Comparison of ENCODE assay signal across 8 cellular contexts in genomic region chr2:20579866-20580265, GRCh38.
DNase-seq lines count a peak whose midpoint lies in the region; ATAC-seq and TF ChIP-seq lines count a peak whose summit lies in the region.

No MANE protein-coding gene starts in this region.

- H3K4me1 ChIP-seq in SJSA1 (replicated peaks): peaks cover 76% of the 10 kb centered on the region
- peaks cover 0 to 68% (median 36%) of the 10 kb centered on the region in 3 donors for H3K4me1 ChIP-seq in gastroesophageal sphincter

- no peak for TF ChIP-seq POLR2A in gastroesophageal sphincter (IDR thresholded peaks at IDR 0.05)

- no peaks in the 10 kb centered on the region for H3K27me3 Mint-ChIP-seq in progenitor cell of endocrine pancreas

- 63 to 89% methylated on average over 1 of the region's 1 CpG for WGBS in gastroesophageal sphincter (ENCODE audit: low coverage in 1 of 2), 2 donors

- no peaks in the 10 kb centered on the region for H3K36me3 ChIP-seq in SJSA1
- no peaks in the 10 kb centered on the region for H3K36me3 ChIP-seq in gastroesophageal sphincter

- no peak for TF ChIP-seq CTCF in gastroesophageal sphincter (IDR thresholded peaks at IDR 0.05)
- no peak for TF ChIP-seq CTCF in progenitor cell of endocrine pancreas (IDR thresholded peaks at IDR 0.05; ENCODE audit: unreplicated experiment)

- H3K27ac Mint-ChIP-seq in progenitor cell of endocrine pancreas: peak overlapping the region; percentile 54

- H3K4me3 Mint-ChIP-seq in progenitor cell of endocrine pancreas (ENCODE audit: low read depth): no peak overlapping the region

- peaks cover 16% of the 10 kb centered on the region for H3K4me1 Mint-ChIP-seq in progenitor cell of endocrine pancreas (ENCODE audit: low read depth)

- peak; percentile 73 for DNase-seq in CMK (ENCODE audit: low read depth)
- no peak for DNase-seq in SJSA1 (ENCODE audit: low read depth in 1 of 2, low spot score in 2 of 2)
- DNase-seq in progenitor cell of endocrine pancreas (ENCODE audit: low spot score, unreplicated experiment): no peak
- DNase-seq in DMS53 treated with DMSO at 0.1 percent for 48 hours (lab: John Stamatoyannopoulos, UW; ENCODE audit: unreplicated experiment): no peak
- DNase-seq in NCI-H1105 (lab: John Stamatoyannopoulos, UW): no peak

- H3K9me3 ChIP-seq in SJSA1 (replicated peaks) (no peaks in the 10 kb centered on the region), gastroesophageal sphincter (peaks cover 0 to 9% (median 0%) of the 10 kb centered on the region in 3 donors)

- no peaks in the 10 kb centered on the region for H3K27me3 ChIP-seq in SJSA1 (replicated peaks)
- H3K27me3 ChIP-seq in gastroesophageal sphincter: no peaks in the 10 kb centered on the region

- H3K4me3 ChIP-seq in SJSA1 (no peak overlapping the region), gastroesophageal sphincter (no peak overlapping the region)

- no peaks in the 10 kb centered on the region for H3K9me3 Mint-ChIP-seq in progenitor cell of endocrine pancreas (ENCODE audit: low read depth)

- no peak for TF ChIP-seq EP300 in gastroesophageal sphincter (IDR thresholded peaks at IDR 0.05)

- H3K27ac ChIP-seq in SJSA1 (peak overlapping the region; percentile 99), gastroesophageal sphincter (peak overlapping the region; percentile 51 to 84 (median 78))

- no peaks in the 10 kb centered on the region for H3K36me3 Mint-ChIP-seq in progenitor cell of endocrine pancreas (ENCODE audit: insufficient read depth)

- ATAC-seq in gastroesophageal sphincter (no peak), HG03469 (IDR thresholded peaks at IDR 0.05; ENCODE audit: unreplicated experiment) (no peak), HG02588 (IDR thresholded peaks at IDR 0.05; ENCODE audit: unreplicated experiment) (no peak)
